Comparison of ENCODE assay signal across 9 cellular contexts in the genomic region with DNA sequence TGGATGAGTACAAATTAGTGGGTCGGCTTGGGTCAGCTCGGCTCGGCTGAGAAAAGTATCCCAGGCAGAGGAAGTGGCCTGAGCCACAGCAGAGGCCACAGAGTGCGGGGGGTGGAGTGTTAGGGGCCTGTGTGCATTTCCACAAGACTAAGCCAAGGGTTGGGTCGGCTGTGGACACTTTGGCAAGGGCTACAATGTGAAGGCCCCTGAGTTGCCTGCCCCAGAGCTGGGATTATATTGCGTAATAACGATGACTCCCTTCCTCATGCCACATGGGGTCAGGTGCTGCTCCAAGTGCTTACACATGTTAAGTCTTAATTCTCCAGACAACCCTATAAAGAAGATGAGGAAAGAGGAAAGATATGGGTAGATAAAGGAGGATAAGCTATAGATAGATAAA. TPM values are rescaled to one million over a fixed set of nuclear protein-coding genes. Genes with fewer than 3 reads are reported as not detected.
DNase-seq lines count a peak whose midpoint lies in the region; ATAC-seq, FAIRE-seq and TF ChIP-seq lines count a peak whose summit lies in the region.
"Had no signal": no experiment of that assay in that cellular context is flagged by ENCODE, and none has a peak within 500 bp of the region (broad histone marks: within the 10 kb centered on the region; RNA-seq: fewer than 3 reads in every experiment).

No MANE protein-coding gene starts in this region.

- FAIRE-seq in small intestine (lab: Jason Lieb, UNC), result no peak

- no peak overlapping the region for H3K4me3 ChIP-seq in GM23248
- H3K4me3 ChIP-seq in fibroblast of villous mesenchyme (ENCODE audit: low read depth, low read length), result no peak overlapping the region
- no peak overlapping the region for H3K4me3 ChIP-seq in small intestine (ENCODE audit: low read depth in 1 of 2, low read length in 2 of 2)

- H3K36me3 ChIP-seq in GM23248 (ENCODE audit: low read depth) (no peaks in the 10 kb centered on the region), small intestine (ENCODE audit: control insufficient read depth in 2 of 2, insufficient read depth in 2 of 2, low read length in 2 of 2) (no peaks in the 10 kb centered on the region)

- DNase-seq in GM23248, result peak; percentile 85
- DNase-seq in SKM-1 treated with dmso at 0.1 percent for 144 hours (lab: John Stamatoyannopoulos, UW; ENCODE audit: unreplicated experiment), result peak; percentile 5
- DNase-seq in fibroblast of villous mesenchyme (ENCODE audit: low read depth), result peak; percentile 99
- no peak for DNase-seq in small intestine
- DNase-seq in OCI-M2 (lab: John Stamatoyannopoulos, UW; ENCODE audit: unreplicated experiment), result no peak
- DNase-seq in NCI-H1694 (lab: John Stamatoyannopoulos, UW), result no peak
- DNase-seq: NCI-H1417 treated with DMSO at 0.1 percent for 48 hours had no signal

- no peaks in the 10 kb centered on the region for H3K9me2 ChIP-seq in GM23248 (ENCODE audit: insufficient read depth)

- 59 to 60% methylated on average over 7 of the region's 7 CpGs for WGBS in GM23248 (ENCODE audit: low coverage in 1 of 2, low lambda C conversion rate in 2 of 2, missing lambda C conversion rate in 2 of 2), 2 experiments
- 62 to 84% (median 67%) methylated on average over 7 of the region's 7 CpGs for WGBS in small intestine, 3 donors

- H3K27ac ChIP-seq in GM23248, result peak overlapping the region; percentile 61
- H3K27ac ChIP-seq in small intestine (ENCODE audit: low read depth in 1 of 2, low read length in 1 of 2), result peak overlapping the region; percentile 24 to 56

- no peak overlapping the region for H3K9ac ChIP-seq in GM23248

- peaks cover 17% of the 10 kb centered on the region for H3F3A ChIP-seq in GM23248 (ENCODE audit: insufficient read depth)

- H3K79me2 ChIP-seq in GM23248 (ENCODE audit: insufficient read depth), result peaks cover under 1% of the 10 kb centered on the region; the same call in 1 of the 2 replicates

- H3K27me3 ChIP-seq in GM23248 (replicated peaks; ENCODE audit: insufficient read depth) (no peaks in the 10 kb centered on the region), small intestine (ENCODE audit: control insufficient read depth in 2 of 2, insufficient read depth in 2 of 2, low read length in 2 of 2) (no peaks in the 10 kb centered on the region)

- no peak overlapping the region for H3K4me2 ChIP-seq in GM23248 (ENCODE audit: unreplicated experiment)

- in situ Hi-C loops in GM23248 (cut with MboI), result no loop called here

- no peak for TF ChIP-seq CTCF in fibroblast of villous mesenchyme (IDR thresholded peaks at IDR 0.05; ENCODE audit: insufficient read depth, low read depth, low read length)

- ATAC-seq in GM18868 (IDR thresholded peaks at IDR 0.05; ENCODE audit: unreplicated experiment), result no peak
- ATAC-seq in HG02884 (IDR thresholded peaks at IDR 0.05; ENCODE audit: unreplicated experiment), result no peak

- peaks cover 23% of the 10 kb centered on the region for H3K4me1 ChIP-seq in GM23248 (ENCODE audit: insufficient read depth)
- peaks cover 0 to 11% of the 10 kb centered on the region in 2 donors for H3K4me1 ChIP-seq in small intestine (ENCODE audit: control insufficient read depth in 2 of 2, insufficient read depth in 1 of 2, low read depth in 1 of 2, low read length in 1 of 2)

- H3K9me3 ChIP-seq in GM23248 (ENCODE audit: low read depth) (no peaks in the 10 kb centered on the region), small intestine (ENCODE audit: control insufficient read depth, low read depth) (no peaks in the 10 kb centered on the region)

- no peaks in the 10 kb centered on the region for H4K20me1 ChIP-seq in GM23248 (ENCODE audit: insufficient read depth)

- no peak overlapping the region for H2AFZ ChIP-seq in GM23248

RNA-seq across cellular contexts. Expression of gene EVL, which starts 11.4 kb away (rescaled TPM):
- 15.8 and 29.9 TPM in 2 replicates for total RNA-seq in GM23248 (2014; rRNA removed; shearing (Covaris generic))
- polyA plus RNA-seq in GM23248 (2016; fragmentation: Nextera tagmentation; extraction: Ambion mirVana) (6.2 and 6.6 TPM in 2 replicates), small intestine (10 to 100 TPM; 21.0 to 35.2 (median 28.4) TPM)
- total RNA-seq in fibroblast of villous mesenchyme, result 5.2 and 9.7 TPM in 2 replicates

Comparison
In these comparisons a context has a peak if more than half of its experiments do, and no peak if none do; other contexts are left out.
1. DNase-seq: peak in GM23248 (single experiment), SKM-1 treated with dmso at 0.1 percent for 144 hours (single experiment) and fibroblast of villous mesenchyme (single experiment); none in small intestine (single experiment), OCI-M2 (single experiment) and NCI-H1694 (single experiment).